In genomic region chr18:449374-449773, GRCh38 we compare ENCODE assay signal across 15 cellular contexts. TPM values are rescaled to one million over a fixed set of nuclear protein-coding genes. Genes with fewer than 3 reads are reported as not detected.
DNase-seq lines count a peak whose midpoint lies in the region; ATAC-seq lines count a peak whose summit lies in the region.
"Had no signal": no experiment of that assay in that cellular context is flagged by ENCODE, and none has a peak within 500 bp of the region (broad histone marks: within the 10 kb centered on the region; RNA-seq: fewer than 3 reads in every experiment).

No MANE protein-coding gene starts in this region.

- WGBS in mesenchymal stem cell: 66% methylated on average over 8 of the region's 8 CpGs

- H2AFZ ChIP-seq in mesenchymal stem cell (ENCODE audit: low read depth, low read length): peak overlapping the region; percentile 30

- H3K4me3 ChIP-seq in mesenchymal stem cell (ENCODE audit: insufficient read depth in 1 of 2, low read depth in 1 of 2, low read length in 2 of 2): peak overlapping the region in 1 of 2 experiments; percentile 15

- H3K9me3 ChIP-seq in mesenchymal stem cell (ENCODE audit: control insufficient read depth, low read length): peaks cover 12% of the 10 kb centered on the region

- no peaks in the 10 kb centered on the region for H3K36me3 Mint-ChIP-seq in activated CD8-positive, alpha-beta T cell treated with anti-CD3 and anti-CD28 coated beads, Interleukin-2, amount 10 ng/mL, durations not matched to agents 7 days and 5 days (ENCODE audit: low read depth)
- no peaks in the 10 kb centered on the region for H3K36me3 Mint-ChIP-seq in stimulated activated naive B cell treated with anti-CD40 and anti-IgM and Interleukin-4, amounts not matched to agents 10 μg/mL and 1 μg/mL and 100 μg/mL, for 72 hours
- H3K36me3 Mint-ChIP-seq: CD4-positive, CD25-positive, alpha-beta regulatory T cell; stimulated activated memory B cell treated with anti-CD40 and anti-IgM and Interleukin-4, amounts not matched to agents 10 μg/mL and 1 μg/mL and 100 μg/mL, for 72 hours had no signal

- no peaks in the 10 kb centered on the region for H3K9me3 Mint-ChIP-seq in activated CD8-positive, alpha-beta T cell treated with anti-CD3 and anti-CD28 coated beads, Interleukin-2, amount 10 ng/mL, durations not matched to agents 7 days and 5 days (ENCODE audit: insufficient read depth)
- peaks cover 3 to 13% of the 10 kb centered on the region in 2 donors for H3K9me3 Mint-ChIP-seq in stimulated activated naive B cell treated with anti-CD40 and anti-IgM and Interleukin-4, amounts not matched to agents 10 μg/mL and 1 μg/mL and 100 μg/mL, for 72 hours

- H3K18ac ChIP-seq in mesenchymal stem cell (ENCODE audit: low read depth in 1 of 2, low read length in 2 of 2): peak overlapping the region in 1 of 2 experiments; percentile 55

- no peaks in the 10 kb centered on the region for H3K27me3 ChIP-seq in mesenchymal stem cell (ENCODE audit: control insufficient read depth in 1 of 2, insufficient read depth in 1 of 2, low read length in 2 of 2)
- H3K27me3 ChIP-seq: dorsolateral prefrontal cortex had no signal

- H4K91ac ChIP-seq in mesenchymal stem cell (ENCODE audit: low read length): peak overlapping the region; percentile 61

- CTCF ChIA-PET in activated CD8-positive, alpha-beta T cell treated with anti-CD3 and anti-CD28 coated beads, Interleukin-2, amount 10 ng/mL, durations not matched to agents 7 days and 5 days (lab: Charles Lee): no interaction called here

- H3K23ac ChIP-seq in mesenchymal stem cell (ENCODE audit: low read length in 2 of 2): no peak overlapping the region

- no peak overlapping the region for H2AK5ac ChIP-seq in mesenchymal stem cell (ENCODE audit: low read length, severe bottlenecking)

- H2BK12ac ChIP-seq in mesenchymal stem cell (ENCODE audit: low read length in 2 of 2): peak overlapping the region in 1 of 2 experiments; percentile 70

- H4K8ac ChIP-seq in mesenchymal stem cell (ENCODE audit: low read length): peak overlapping the region; percentile 49

- DNase-seq in DMS53 (lab: John Stamatoyannopoulos, UW): peak; percentile 97
- DNase-seq in NCI-H748 (lab: John Stamatoyannopoulos, UW; ENCODE audit: unreplicated experiment): peak; percentile 53
- DNase-seq in mesenchymal stem cell: no peak
- no peak for DNase-seq in activated CD8-positive, alpha-beta T cell treated with anti-CD3 and anti-CD28 coated beads, Interleukin-2, amount 10 ng/mL, durations not matched to agents 7 days and 5 days
- no peak for DNase-seq in activated effector memory CD4-positive, alpha-beta T cell treated with anti-CD3 and anti-CD28 coated beads, Interleukin-2, amount 50 U/mL, for 16 hours
- DNase-seq in stimulated activated naive B cell treated with anti-CD40 and anti-IgM and Interleukin-4, amounts not matched to agents 10 μg/mL and 1 μg/mL and 100 μg/mL, for 72 hours: no peak
- DNase-seq: activated CD8-positive, alpha-beta memory T cell treated with anti-CD3 and anti-CD28 coated beads for 24 hours; activated naive CD8-positive, alpha-beta T cell treated with anti-CD3 and anti-CD28 coated beads, Interleukin-2, amount 50 U/mL, for 24 hours; CD4-positive, CD25-positive, alpha-beta regulatory T cell; dorsolateral prefrontal cortex; naive thymus-derived CD8-positive, alpha-beta T cell; NCI-H1417 had no signal

- no peak overlapping the region for H3K4me2 ChIP-seq in mesenchymal stem cell (ENCODE audit: low read length, poor library complexity, severe bottlenecking)

- H3K4me3 Mint-ChIP-seq in activated CD8-positive, alpha-beta T cell treated with anti-CD3 and anti-CD28 coated beads, Interleukin-2, amount 10 ng/mL, durations not matched to agents 7 days and 5 days: no peak overlapping the region
- H3K4me3 Mint-ChIP-seq in stimulated activated naive B cell treated with anti-CD40 and anti-IgM and Interleukin-4, amounts not matched to agents 10 μg/mL and 1 μg/mL and 100 μg/mL, for 72 hours: no peak overlapping the region
- H3K4me3 Mint-ChIP-seq: activated naive CD8-positive, alpha-beta T cell treated with anti-CD3 and anti-CD28 coated beads, Interleukin-2, amount 50 U/mL, for 24 hours; CD4-positive, CD25-positive, alpha-beta regulatory T cell; naive thymus-derived CD8-positive, alpha-beta T cell; stimulated activated memory B cell treated with anti-CD40 and anti-IgM and Interleukin-4, amounts not matched to agents 10 μg/mL and 1 μg/mL and 100 μg/mL, for 72 hours had no signal

- no peak overlapping the region for H2BK5ac ChIP-seq in mesenchymal stem cell (ENCODE audit: low read depth, low read length, poor library complexity, severe bottlenecking)

- H3K14ac ChIP-seq in mesenchymal stem cell (ENCODE audit: low read length in 2 of 2): peak overlapping the region in 1 of 2 experiments; percentile 76

- H3K27ac ChIP-seq in mesenchymal stem cell (ENCODE audit: low read length, poor library complexity, severe bottlenecking): no peak overlapping the region

- H2BK120ac ChIP-seq in mesenchymal stem cell (ENCODE audit: low read depth, low read length): no peak overlapping the region

- no peaks in the 10 kb centered on the region for H3K27me3 Mint-ChIP-seq in activated CD8-positive, alpha-beta T cell treated with anti-CD3 and anti-CD28 coated beads, Interleukin-2, amount 10 ng/mL, durations not matched to agents 7 days and 5 days (ENCODE audit: low read depth)
- H3K27me3 Mint-ChIP-seq in stimulated activated naive B cell treated with anti-CD40 and anti-IgM and Interleukin-4, amounts not matched to agents 10 μg/mL and 1 μg/mL and 100 μg/mL, for 72 hours: peaks cover 0 to 4% of the 10 kb centered on the region in 2 donors
- H3K27me3 Mint-ChIP-seq: CD4-positive, CD25-positive, alpha-beta regulatory T cell had no signal

- peak overlapping the region in 1 of 2 experiments; percentile 28 for H3K4ac ChIP-seq in mesenchymal stem cell (ENCODE audit: low read depth in 1 of 2, low read length in 2 of 2)

- H3K27ac Mint-ChIP-seq in activated CD8-positive, alpha-beta T cell treated with anti-CD3 and anti-CD28 coated beads, Interleukin-2, amount 10 ng/mL, durations not matched to agents 7 days and 5 days: no peak overlapping the region
- no peak overlapping the region for H3K27ac Mint-ChIP-seq in stimulated activated naive B cell treated with anti-CD40 and anti-IgM and Interleukin-4, amounts not matched to agents 10 μg/mL and 1 μg/mL and 100 μg/mL, for 72 hours
- H3K27ac Mint-ChIP-seq: activated naive CD8-positive, alpha-beta T cell treated with anti-CD3 and anti-CD28 coated beads, Interleukin-2, amount 50 U/mL, for 24 hours; CD4-positive, CD25-positive, alpha-beta regulatory T cell; naive thymus-derived CD8-positive, alpha-beta T cell; stimulated activated memory B cell treated with anti-CD40 and anti-IgM and Interleukin-4, amounts not matched to agents 10 μg/mL and 1 μg/mL and 100 μg/mL, for 72 hours had no signal

- POLR2A ChIA-PET in activated CD8-positive, alpha-beta T cell treated with anti-CD3 and anti-CD28 coated beads, Interleukin-2, amount 10 ng/mL, durations not matched to agents 7 days and 5 days (lab: Charles Lee): no interaction called here

- no peak overlapping the region for H2BK15ac ChIP-seq in mesenchymal stem cell (ENCODE audit: low read depth, poor library complexity, severe bottlenecking)

- no peaks in the 10 kb centered on the region for H3K4me1 Mint-ChIP-seq in activated CD8-positive, alpha-beta T cell treated with anti-CD3 and anti-CD28 coated beads, Interleukin-2, amount 10 ng/mL, durations not matched to agents 7 days and 5 days (ENCODE audit: low read depth)
- peaks cover 0 to 4% of the 10 kb centered on the region in 2 donors for H3K4me1 Mint-ChIP-seq in stimulated activated naive B cell treated with anti-CD40 and anti-IgM and Interleukin-4, amounts not matched to agents 10 μg/mL and 1 μg/mL and 100 μg/mL, for 72 hours
- H3K4me1 Mint-ChIP-seq: activated naive CD8-positive, alpha-beta T cell treated with anti-CD3 and anti-CD28 coated beads, Interleukin-2, amount 50 U/mL, for 24 hours; CD4-positive, CD25-positive, alpha-beta regulatory T cell; naive thymus-derived CD8-positive, alpha-beta T cell; stimulated activated memory B cell treated with anti-CD40 and anti-IgM and Interleukin-4, amounts not matched to agents 10 μg/mL and 1 μg/mL and 100 μg/mL, for 72 hours had no signal

- peak overlapping the region; percentile 57 for H3K9ac ChIP-seq in mesenchymal stem cell (ENCODE audit: low read length)

- peaks cover 3% of the 10 kb centered on the region for H3K4me1 ChIP-seq in mesenchymal stem cell (ENCODE audit: control insufficient read depth, insufficient read depth, low read depth, low read length)

- H3K79me1 ChIP-seq in mesenchymal stem cell (replicated peaks; ENCODE audit: low read length, poor library complexity, severe bottlenecking): no peaks in the 10 kb centered on the region

- ATAC-seq in esophagus mucosa: peak; percentile 37
- ATAC-seq in activated CD8-positive, alpha-beta T cell treated with anti-CD3 and anti-CD28 coated beads, Interleukin-2, amount 10 ng/mL, durations not matched to agents 7 days and 5 days: no peak
- ATAC-seq in GM21390 (IDR thresholded peaks at IDR 0.05; ENCODE audit: unreplicated experiment): no peak
- no peak for ATAC-seq in stimulated activated naive B cell treated with anti-CD40 and anti-IgM and Interleukin-4, amounts not matched to agents 10 μg/mL and 1 μg/mL and 100 μg/mL, for 72 hours (replicated peaks)
- ATAC-seq: activated naive CD8-positive, alpha-beta T cell treated with anti-CD3 and anti-CD28 coated beads, Interleukin-2, amount 50 U/mL, for 24 hours; naive thymus-derived CD8-positive, alpha-beta T cell; stimulated activated memory B cell treated with anti-CD40 and anti-IgM and Interleukin-4, amounts not matched to agents 10 μg/mL and 1 μg/mL and 100 μg/mL, for 72 hours had no signal

- H3K36me3 ChIP-seq in mesenchymal stem cell (ENCODE audit: control insufficient read depth in 1 of 2, insufficient read depth in 2 of 2, low read depth in 1 of 2, low read length in 2 of 2): peaks cover 2 to 13% of the 10 kb centered on the region in 2 experiments

RNA-seq across cellular contexts. Expression of gene COLEC12, which starts 51.1 kb away (rescaled TPM):
- total RNA-seq in esophagus mucosa: 0.68 TPM
- 8.9 TPM for polyA plus RNA-seq in mesenchymal stem cell (2013, experiment 1 of 2)
- 9.2 TPM for polyA plus RNA-seq in mesenchymal stem cell (2013, experiment 2 of 2)
- not detected for total RNA-seq in activated CD8-positive, alpha-beta T cell treated with anti-CD3 and anti-CD28 coated beads, Interleukin-2, amount 10 ng/mL, durations not matched to agents 7 days and 5 days
- total RNA-seq: CD4-positive, CD25-positive, alpha-beta regulatory T cell had no signal
- polyA plus RNA-seq: CD4-positive, CD25-positive, alpha-beta regulatory T cell; naive thymus-derived CD8-positive, alpha-beta T cell had no signal

Comparison
In these comparisons a context has a peak if more than half of its experiments do, and no peak if none do; other contexts are left out.
1. DNase-seq: peak in DMS53 (single experiment) and NCI-H748 (single experiment); none in mesenchymal stem cell (single experiment), activated CD8-positive, alpha-beta T cell treated with anti-CD3 and anti-CD28 coated beads, Interleukin-2, amount 10 ng/mL, durations not matched to agents 7 days and 5 days (single experiment), activated effector memory CD4-positive, alpha-beta T cell treated with anti-CD3 and anti-CD28 coated beads, Interleukin-2, amount 50 U/mL, for 16 hours (single experiment) and stimulated activated naive B cell treated with anti-CD40 and anti-IgM and Interleukin-4, amounts not matched to agents 10 μg/mL and 1 μg/mL and 100 μg/mL, for 72 hours (single experiment).